In the genomic region with DNA sequence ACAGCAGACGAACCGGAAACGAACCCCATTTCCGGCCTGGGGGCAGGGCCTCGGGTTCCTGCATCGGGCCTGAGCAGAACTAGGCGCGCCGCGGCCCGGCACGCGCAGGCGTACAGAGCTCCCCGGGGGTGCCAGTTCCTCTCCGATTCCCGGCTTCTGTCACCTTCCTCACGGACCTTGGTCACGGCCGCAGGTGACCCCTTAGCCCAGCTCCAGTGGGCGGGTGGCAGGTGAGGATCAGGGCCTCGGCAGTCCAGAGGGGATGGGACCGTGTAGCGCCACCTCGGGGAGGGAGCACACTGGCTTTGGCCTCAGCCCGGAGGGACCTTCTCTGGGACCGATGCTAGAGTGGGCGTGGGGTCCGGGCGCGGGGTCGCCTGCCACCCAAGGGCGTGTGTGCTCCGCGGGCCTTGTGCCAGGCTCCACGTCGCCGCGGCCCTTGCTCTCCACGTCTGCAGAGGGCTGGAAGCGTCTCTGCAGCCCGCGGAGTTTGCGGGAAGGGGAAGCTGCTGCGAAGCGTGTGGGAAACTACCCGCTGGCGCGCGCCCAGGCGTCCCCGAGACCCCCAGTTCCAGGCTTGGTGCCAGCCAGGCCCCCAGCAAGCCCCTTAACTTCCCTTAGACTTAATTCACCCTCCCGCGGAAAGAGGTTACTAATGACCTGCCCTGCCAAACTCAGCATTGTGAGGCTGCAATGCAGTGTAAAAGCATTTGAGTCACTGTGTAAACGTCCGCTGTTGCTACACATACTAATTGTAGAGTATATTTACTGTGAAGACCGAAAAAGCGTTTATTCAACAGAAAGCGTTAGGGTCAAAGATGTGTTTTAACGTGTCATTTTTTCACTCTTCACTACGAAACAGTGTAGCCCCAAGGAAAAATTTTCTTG, we compare ENCODE assay signal across 8 cellular contexts. TPM values are rescaled to one million over a fixed set of nuclear protein-coding genes. Genes with fewer than 3 reads are reported as not detected.
DNase-seq lines count a peak whose midpoint lies in the region; ATAC-seq and TF ChIP-seq lines count a peak whose summit lies in the region.

A gene (plus strand): TSS at position 48 of the 888 bp plus-strand sequence. CDS start 7,930 bp downstream, outside the sequence.

- no peaks in the 10 kb centered on the region for H4K20me1 ChIP-seq in IMR-90 (ENCODE audit: insufficient read depth, low read length)

- peak within 1 kb of the TSS; percentile 96 to 98 for H3K27ac Mint-ChIP-seq in natural killer cell

- intact Hi-C loops in IMR-90 (cut with micrococcal nuclease) = no loop called here
- intact Hi-C loops in natural killer cell (cut with micrococcal nuclease) = no loop called here

- H3K4ac ChIP-seq in IMR-90 (ENCODE audit: low read depth, low read length) = peak within 1 kb of the TSS; percentile 94

- no peaks in the 10 kb centered on the region; the same call in 1 of the 2 replicates for H3K36me3 ChIP-seq in IMR-90 (ENCODE audit: control insufficient read depth, insufficient read depth, low read length)

- H2AK5ac ChIP-seq in IMR-90 (ENCODE audit: low read depth, low read length) = peak within 1 kb of the TSS; percentile 58; the same call in 1 of the 2 replicates

- 2% methylated on average over 17 of the region's 61 CpGs; no CpG with 5 or more reads in 1 of the 2 experiments for WGBS in IMR-90 (ENCODE audit: extremely low coverage in 2 of 2, insufficient read length in 1 of 2), 2 experiments

- peak within 1 kb of the TSS; percentile 33 for H3K56ac ChIP-seq in IMR-90 (ENCODE audit: extremely low read depth, insufficient read depth, low read length)

- in situ Hi-C loops in IMR-90 (cut with MboI; ENCODE audit: low sequenced_read_pairs) = no loop called here

- H3K27ac ChIP-seq in IMR-90 (ENCODE audit: insufficient read depth, low read length) = peak within 1 kb of the TSS; percentile 94

- H2BK20ac ChIP-seq in IMR-90 (ENCODE audit: low read depth, low read length) = no peak within 1 kb of the TSS

- CTCF ChIA-PET in IMR-90 (lab: Yijun Ruan, JAX) = interaction anchor here (0.6 kb wide), 1 partner anchor 14 kb away, joined by 3 read pairs; no protein-coding TSS in a partner anchor

- peak within 1 kb of the TSS; percentile 85 for H2BK5ac ChIP-seq in IMR-90 (ENCODE audit: low read depth, low read length, poor library complexity, severe bottlenecking)

- peak within 1 kb of the TSS; percentile 100 for H4K5ac ChIP-seq in IMR-90 (ENCODE audit: low read depth, low read length)

- POLR2A ChIA-PET in IMR-90 (lab: Charles Lee; ENCODE audit: unreplicated experiment) = interaction anchor here (0.6 kb wide), 2 partner anchors 22 to 156 kb away, joined by 3 to 4 read pairs; no protein-coding TSS in a partner anchor

- H3K4me3 ChIP-seq in IMR-90 (ENCODE audit: insufficient read depth, low read depth, low read length) = peak within 1 kb of the TSS; percentile 93
- peak within 1 kb of the TSS; percentile 79 for H3K4me3 ChIP-seq in fibroblast of mammary gland (ENCODE audit: control insufficient read depth, low read depth, low read length)

- peak within 1 kb of the TSS; percentile 80 for H2BK120ac ChIP-seq in IMR-90 (ENCODE audit: low read depth, low read length)

- peak within 1 kb of the TSS; percentile 80 for H3K18ac ChIP-seq in IMR-90 (ENCODE audit: low read depth, low read length)

- peak; percentile 91 for TF ChIP-seq POLR2A in IMR-90 (IDR thresholded peaks at IDR 0.05; ENCODE audit: low read depth, low read length)

- H3K4me1 Mint-ChIP-seq in natural killer cell = peaks cover 36 to 46% of the 10 kb centered on the region in 2 donors

- peak within 1 kb of the TSS; percentile 96 to 99 for H4K8ac ChIP-seq in IMR-90 (ENCODE audit: low read depth in 2 of 2, low read length in 2 of 2)

- dilution Hi-C loops in IMR-90 (cut with HindIII; ENCODE audit: low sequenced_read_pairs, unreplicated experiment) = no loop called here

- H3K27me3 ChIP-seq in IMR-90 (ENCODE audit: control insufficient read depth, insufficient read depth, low read length) = no peaks in the 10 kb centered on the region

- peak within 1 kb of the TSS; percentile 79 for H3K23ac ChIP-seq in IMR-90 (ENCODE audit: low read depth, low read length)

- H3K4me1 ChIP-seq in IMR-90 (ENCODE audit: control insufficient read depth, insufficient read depth, low read length) = peaks cover 8% of the 10 kb centered on the region

- H3K4me3 Mint-ChIP-seq in natural killer cell = peak within 1 kb of the TSS; percentile 96

- peaks cover 2% of the 10 kb centered on the region; the same call in 1 of the 2 replicates for H3K9me1 ChIP-seq in IMR-90 (ENCODE audit: insufficient read depth, low read length)

- H3K27me3 Mint-ChIP-seq in natural killer cell (ENCODE audit: low read depth in 2 of 2) = no peaks in the 10 kb centered on the region

- BruUV-seq in IMR-90 (replicated peaks; lab: Mats Ljungman, UMichigan) = no TSS peak

- no peaks in the 10 kb centered on the region for H3K36me3 Mint-ChIP-seq in natural killer cell

- peak within 1 kb of the TSS; percentile 86 for H4K91ac ChIP-seq in IMR-90 (ENCODE audit: insufficient read depth, low read depth, low read length)

- H3K79me1 ChIP-seq in IMR-90 (ENCODE audit: low read depth in 1 of 2, low read length in 2 of 2) = peaks cover 24 to 42% of the 10 kb centered on the region in 2 experiments

- H2BK15ac ChIP-seq in IMR-90 (ENCODE audit: low read depth, low read length) = no peak within 1 kb of the TSS

- peak within 1 kb of the TSS; percentile 85 for H3K14ac ChIP-seq in IMR-90 (replicated peaks; ENCODE audit: low read depth, low read length)

- peak; percentile 83 for ATAC-seq in GM21526 (IDR thresholded peaks at IDR 0.05; ENCODE audit: low FRiP score, unreplicated experiment)
- ATAC-seq in IMR-90 (ENCODE audit: low read depth) = peak; percentile 84
- ATAC-seq in natural killer cell = peak; percentile 76 to 89 (median 79)
- peak; percentile 85 for ATAC-seq in stimulated activated naive CD8-positive, alpha-beta T cell treated with anti-CD3 and anti-CD28 coated beads, Interleukin-15, Interleukin-2, amounts not matched to agents 100 U/mL and 50 U/mL, for 24 hours

- H2AK9ac ChIP-seq in IMR-90 (replicated peaks; ENCODE audit: low read depth, low read length, poor library complexity) = peak within 1 kb of the TSS; percentile 95

- TF ChIP-seq RAD21 in IMR-90 (IDR thresholded peaks at IDR 0.05; ENCODE audit: low read length) = no peak

- no peaks in the 10 kb centered on the region for H3K9me3 ChIP-seq in IMR-90 (ENCODE audit: control insufficient read depth, insufficient read depth, low read length)

- DNase-seq in DMS53 treated with DMSO at 0.1 percent for 48 hours (lab: John Stamatoyannopoulos, UW; ENCODE audit: unreplicated experiment) = peak; percentile 81
- DNase-seq in IMR-90 = peak; percentile 80
- DNase-seq in RPMI7951 (ENCODE audit: low read depth) = peak; percentile 88
- DNase-seq in activated T-helper 1 cell treated with anti-CD3 and anti-CD28 coated beads, Interleukin-2, amount 50 U/mL, for 16 hours (ENCODE audit: low read depth in 1 of 2, low spot score in 1 of 2) = peak; percentile 87 to 88
- DNase-seq in fibroblast of mammary gland (ENCODE audit: low read depth) = peak; percentile 78
- peak; percentile 89 for DNase-seq in natural killer cell
- peak; percentile 95 for DNase-seq in stimulated activated naive CD8-positive, alpha-beta T cell treated with anti-CD3 and anti-CD28 coated beads, Interleukin-15, Interleukin-2, amounts not matched to agents 100 U/mL and 50 U/mL, for 24 hours

- H2AFZ ChIP-seq in IMR-90 (replicated peaks; ENCODE audit: low read length, poor library complexity) = peak within 1 kb of the TSS; percentile 96

- peak within 1 kb of the TSS; percentile 94 for H3K9ac ChIP-seq in IMR-90 (ENCODE audit: low read depth, low read length)

- H3K4me2 ChIP-seq in IMR-90 (ENCODE audit: low read depth, low read length) = peak within 1 kb of the TSS; percentile 96

- H3K9me3 Mint-ChIP-seq in natural killer cell = no peaks in the 10 kb centered on the region

- TF ChIP-seq CTCF in IMR-90 (conservative IDR thresholded peaks at IDR 0.05; ENCODE audit: low read depth, low read length) (peak; percentile 41), fibroblast of mammary gland (conservative IDR thresholded peaks at IDR 0.05; ENCODE audit: control insufficient read depth, insufficient read depth, low read depth, low read length) (peak; percentile 41), natural killer cell (IDR thresholded peaks at IDR 0.05) (peak; percentile 24)

TF ChIP-seq in IMR-90, 13 proteins besides CTCF, POLR2A, EP300 and RAD21:
- TF ChIP-seq CHD1 (IDR thresholded peaks at IDR 0.05; ENCODE audit: low read depth, low read length) (no peak), MAZ (IDR thresholded peaks at IDR 0.05; ENCODE audit: borderline replicate concordance, low read depth, low read length) (peak; percentile 74; the same call in 1 of the 2 replicates), MXI1 (IDR thresholded peaks at IDR 0.05; ENCODE audit: borderline replicate concordance, low read depth, low read length) (no peak; the same call in 1 of the 2 replicates), SMC3 (IDR thresholded peaks at IDR 0.05; ENCODE audit: low read depth, low read length) (no peak), CEBPB (IDR thresholded peaks at IDR 0.05; ENCODE audit: low read depth, low read length) (peak; percentile 87)

RNA-seq across cellular contexts. Expression of the gene that starts here (rescaled TPM):
- total RNA-seq in IMR-90 (2012; rRNA removed) = 25.8 and 33.6 TPM in 2 replicates
- 69.9 and 70.2 TPM in 2 replicates for polyA plus RNA-seq in IMR-90 (2012; rRNA removed)
- polyA plus RNA-seq in IMR-90 (2012; cell fraction: cytosol; rRNA removed) = 41.7 and 43.0 TPM in 2 replicates
- polyA plus RNA-seq in IMR-90 (2012; cell fraction: nucleus; rRNA removed; ENCODE audit: low replicate concordance) = 143 and 176 TPM in 2 replicates
- total RNA-seq in RPMI7951 (2014; rRNA removed; shearing (Covaris generic)) = 53.6 and 60.6 TPM in 2 replicates
- 10 to 100 TPM; 65.1 to 92.6 (median 86.7) TPM for total RNA-seq in natural killer cell

Comparison
In these comparisons a context has a peak if more than half of its experiments do, and no peak if none do; other contexts are left out.
1. Peak in every context shown above with its lines: DNase-seq, ATAC-seq, H3K4me3 ChIP-seq and H3K27ac ChIP-seq.